Comparison of ENCODE assay signal across 1 cellular context in genomic region chr17:74875970-74876593, GRCh38.
TF ChIP-seq lines count a peak whose summit lies in the region.

No MANE protein-coding gene starts in this region.

TF ChIP-seq in K562, 482 proteins besides CTCF, POLR2A, EP300 and RAD21 (continued from another document and continues in another):
- TF ChIP-seq MGA (IDR thresholded peaks at IDR 0.05): peak; percentile 83
- 0 out of 2 replicates have a peak, but pooled peaks have one; percentile 10 for TF ChIP-seq TCFL5 (CRISPR knock-in tag; conservative IDR thresholded peaks at IDR 0.05)
- no peak for TF ChIP-seq RFX7 (CRISPR knock-in tag; IDR thresholded peaks at IDR 0.05)
- TF ChIP-seq SMARCC2 (IDR thresholded peaks at IDR 0.05; ENCODE audit: low read depth): peak; percentile 69
- no peak for TF ChIP-seq ELK3 (CRISPR knock-in tag; IDR thresholded peaks at IDR 0.05)
- peak; percentile 38 for TF ChIP-seq HDAC3 (IDR thresholded peaks at IDR 0.05; ENCODE audit: borderline replicate concordance, partially characterized antibody)
- TF ChIP-seq NR4A1 (CRISPR knock-in tag; IDR thresholded peaks at IDR 0.05): no peak
- peak; percentile 78 for TF ChIP-seq NR4A1 (tag; IDR thresholded peaks at IDR 0.05)
- TF ChIP-seq ARID1B (IDR thresholded peaks at IDR 0.05): peak; percentile 80
- no peak for TF ChIP-seq RBM25 (IDR thresholded peaks at IDR 0.05; ENCODE audit: low read depth, low read length, severe bottlenecking)
- TF ChIP-seq MXI1 (IDR thresholded peaks at IDR 0.05; ENCODE audit: low read depth, low read length): no peak
- no peak for TF ChIP-seq RHOXF2B (CRISPR knock-in tag; conservative IDR thresholded peaks at IDR 0.05)
- TF ChIP-seq SFPQ (IDR thresholded peaks at IDR 0.05; ENCODE audit: low read depth, low read length): no peak
- TF ChIP-seq RREB1 (CRISPR knock-in tag; IDR thresholded peaks at IDR 0.05): no peak
- TF ChIP-seq CBFA2T2 (conservative IDR thresholded peaks at IDR 0.05): peak; percentile 43
- TF ChIP-seq CSDE1 (IDR thresholded peaks at IDR 0.05): no peak
- TF ChIP-seq ZBTB7A (IDR thresholded peaks at IDR 0.05; ENCODE audit: borderline replicate concordance, control insufficient read depth, low read depth, low read length): peak; percentile 76; the same call in 1 of the 2 replicates
- TF ChIP-seq NFATC3 (IDR thresholded peaks at IDR 0.05): no peak
- peak; percentile 77; the same call in 1 of the 2 replicates for TF ChIP-seq PKNOX1 (IDR thresholded peaks at IDR 0.05)
- peak in 1 of 3 experiments; percentile 74 for TF ChIP-seq YY1 (IDR thresholded peaks at IDR 0.05; ENCODE audit: borderline replicate concordance in 1 of 3, control insufficient read depth in 1 of 3, extremely low read depth in 1 of 3, insufficient read depth in 3 of 3, insufficient read length in 1 of 3, insufficient replicate concordance in 2 of 3, low read depth in 1 of 3, low read length in 2 of 3)
- TF ChIP-seq MAFK (IDR thresholded peaks at IDR 0.05; ENCODE audit: low read length): peak; percentile 77
- no peak for TF ChIP-seq ZNF253 (CRISPR knock-in tag; conservative IDR thresholded peaks at IDR 0.05)
- no peak for TF ChIP-seq CREB1 (IDR thresholded peaks at IDR 0.05)
- no peak for TF ChIP-seq CREB1 (CRISPR knock-in tag; IDR thresholded peaks at IDR 0.05)
- peak; percentile 82 for TF ChIP-seq CXXC5 (CRISPR knock-in tag; IDR thresholded peaks at IDR 0.05)
- peak; percentile 83; the same call in 1 of the 2 replicates for TF ChIP-seq GATAD2A (IDR thresholded peaks at IDR 0.05)
- TF ChIP-seq FOXA1 (IDR thresholded peaks at IDR 0.05; ENCODE audit: borderline replicate concordance): no peak
- TF ChIP-seq FOXJ2 (tag; IDR thresholded peaks at IDR 0.05): no peak
- TF ChIP-seq ZNF224 (CRISPR knock-in tag; IDR thresholded peaks at IDR 0.05): no peak
- no peak for TF ChIP-seq RB1 (IDR thresholded peaks at IDR 0.05; ENCODE audit: low read depth)
- no peak for TF ChIP-seq IRF2 (CRISPR knock-in tag; IDR thresholded peaks at IDR 0.05)
- TF ChIP-seq ZNF384 (IDR thresholded peaks at IDR 0.05; ENCODE audit: low read depth, low read length): no peak
- no peak for TF ChIP-seq ZNF77 (CRISPR knock-in tag; IDR thresholded peaks at IDR 0.05)
- TF ChIP-seq ZNF263 (CRISPR knock-in tag; IDR thresholded peaks at IDR 0.05; ENCODE audit: borderline replicate concordance): no peak
- TF ChIP-seq FOXO4 (CRISPR knock-in tag; IDR thresholded peaks at IDR 0.05): no peak
- no peak; the same call in 1 of the 2 replicates for TF ChIP-seq ERF (CRISPR knock-in tag; IDR thresholded peaks at IDR 0.05)
- TF ChIP-seq ZNF583 (CRISPR knock-in tag; IDR thresholded peaks at IDR 0.05): 0 out of 2 replicates have a peak, but pooled peaks have one; percentile 50
- no peak for TF ChIP-seq ZNF121 (CRISPR knock-in tag; conservative IDR thresholded peaks at IDR 0.05)
- TF ChIP-seq SMARCA5 (IDR thresholded peaks at IDR 0.05): 0 out of 2 replicates have a peak, but pooled peaks have one; percentile 17
- peak; percentile 45; the same call in 1 of the 2 replicates for TF ChIP-seq NCOA1 (IDR thresholded peaks at IDR 0.05; ENCODE audit: low read depth)
- TF ChIP-seq NFIX (CRISPR knock-in tag; IDR thresholded peaks at IDR 0.05; ENCODE audit: low read depth): no peak
- TF ChIP-seq NCOA4 (IDR thresholded peaks at IDR 0.05; ENCODE audit: partially characterized antibody): no peak
- TF ChIP-seq BACH1 (tag; IDR thresholded peaks at IDR 0.05): peak; percentile 85
